ENCODE assay signal across 8 cellular contexts in genomic region chr9:78365979-78366697, GRCh38.
DNase-seq lines count a peak whose midpoint lies in the region; ATAC-seq and TF ChIP-seq lines count a peak whose summit lies in the region.

No MANE protein-coding gene starts in this region.

- no peaks in the 10 kb centered on the region for H3K79me2 ChIP-seq in parathyroid adenoma

- DNase-seq in NCI-H1694 treated with DMSO at 0.1 percent for 48 hours (lab: John Stamatoyannopoulos, UW) (peak; percentile 46), colonic mucosa (no peak), cortex of kidney (lab: John Stamatoyannopoulos, UW) (no peak)
- no peak for DNase-seq in stimulated activated CD4-positive, alpha-beta T cell treated with anti-CD3 and anti-CD28 coated beads, Interleukin-15, amount 100 ng/mL, for 24 hours

- H3K4me2 ChIP-seq in parathyroid adenoma (ENCODE audit: low read length) = no peak overlapping the region

- H3K27me3 ChIP-seq in colonic mucosa (peaks cover 7% of the 10 kb centered on the region), parathyroid adenoma (ENCODE audit: control insufficient read depth, insufficient read depth, low read length) (no peaks in the 10 kb centered on the region)

- H2AFZ ChIP-seq in parathyroid adenoma = no peak overlapping the region

- no peak for ATAC-seq in GM18517 (IDR thresholded peaks at IDR 0.05; ENCODE audit: unreplicated experiment)
- ATAC-seq in GM19463 (IDR thresholded peaks at IDR 0.05; ENCODE audit: unreplicated experiment) = no peak

- intact Hi-C loops in colonic mucosa (cut with DNase I) = no loop called here

- H3K27ac ChIP-seq in colonic mucosa (no peak overlapping the region), parathyroid adenoma (no peak overlapping the region)

- H3K9me3 ChIP-seq in colonic mucosa = no peaks in the 10 kb centered on the region
- H3K9me3 ChIP-seq in parathyroid adenoma (ENCODE audit: control insufficient read depth, low read length) = no peaks in the 10 kb centered on the region

- H3K36me3 ChIP-seq in colonic mucosa (no peaks in the 10 kb centered on the region), parathyroid adenoma (ENCODE audit: control insufficient read depth, insufficient read depth, low read length) (no peaks in the 10 kb centered on the region)

- TF ChIP-seq CTCF in GM12872 (IDR thresholded peaks at IDR 0.05; ENCODE audit: insufficient read depth, low read depth, low read length) (peak; percentile 23; the same call in 1 of the 3 replicates), colonic mucosa (IDR thresholded peaks at IDR 0.05) (peak; percentile 45), parathyroid adenoma (IDR thresholded peaks at IDR 0.05) (peak; percentile 10)

- H3K4me3 ChIP-seq in colonic mucosa (no peak overlapping the region), parathyroid adenoma (ENCODE audit: low read depth, low read length) (no peak overlapping the region)

- H3K9ac ChIP-seq in colonic mucosa (ENCODE audit: low read depth in 2 of 2, low read length in 2 of 2) (no peak overlapping the region), parathyroid adenoma (no peak overlapping the region)

- H3K4me1 ChIP-seq in colonic mucosa = no peaks in the 10 kb centered on the region
- H3K4me1 ChIP-seq in parathyroid adenoma = no peaks in the 10 kb centered on the region
